14 cellular contexts compared by ENCODE assay signal in the genomic region with DNA sequence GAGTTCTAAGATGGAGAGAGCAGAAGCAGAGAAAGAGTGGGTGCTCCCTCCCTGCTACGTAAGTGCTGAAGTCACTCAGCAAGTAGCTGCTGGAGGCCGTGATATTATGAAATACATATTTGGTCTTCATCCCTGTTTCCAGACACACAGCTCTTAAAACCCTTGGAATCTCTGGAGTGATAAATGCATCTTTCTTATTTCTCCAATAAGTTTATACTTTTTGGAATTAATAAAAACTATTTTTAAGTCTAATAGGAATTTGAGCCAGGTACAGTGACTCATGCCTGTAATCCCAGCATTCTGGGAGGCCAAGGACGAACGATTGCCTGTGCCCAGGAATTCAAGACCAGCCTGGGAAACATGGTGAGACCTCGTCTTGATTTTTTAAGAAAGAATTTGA.
DNase-seq lines count a peak whose midpoint lies in the region; ATAC-seq and TF ChIP-seq lines count a peak whose summit lies in the region.
"Had no signal": no experiment of that assay in that cellular context is flagged by ENCODE, and none has a peak within 500 bp of the region (broad histone marks: within the 10 kb centered on the region; RNA-seq: fewer than 3 reads in every experiment).

No MANE protein-coding gene starts in this region.

- DNase-seq in AG08395 (ENCODE audit: low spot score) (peak; percentile 15), amniotic epithelial cell (ENCODE audit: low read depth) (peak; percentile 88), fibroblast of pulmonary artery (ENCODE audit: low read depth) (peak; percentile 21), sciatic nerve (ENCODE audit: low spot score) (no peak), NCI-H1436 treated with DMSO at 0.1 percent for 48 hours (lab: John Stamatoyannopoulos, UW) (no peak), 8988T (no peak)
- no peak for DNase-seq in activated CD4-positive, alpha-beta T cell treated with anti-CD3 and anti-CD28 coated beads for 1 hour
- no peak for DNase-seq in activated CD4-positive, alpha-beta T cell treated with anti-CD3 and anti-CD28 coated beads, Interleukin-2, amount 10 ng/mL, durations not matched to agents 7 days and 5 days
- DNase-seq: GF-D8; KBM-7; NCI-H1436; small intestine; stimulated activated naive CD4-positive, alpha-beta T cell treated with Interleukin-2 at 50 U/mL for 16 hours had no signal

- no peak overlapping the region for H3K27ac Mint-ChIP-seq in activated CD4-positive, alpha-beta T cell treated with anti-CD3 and anti-CD28 coated beads, Interleukin-2, amount 10 ng/mL, durations not matched to agents 7 days and 5 days

- no peak for TF ChIP-seq CTCF in fibroblast of pulmonary artery (IDR thresholded peaks at IDR 0.05; ENCODE audit: low read length, missing control alignments)

- CTCF ChIA-PET in activated CD4-positive, alpha-beta T cell treated with anti-CD3 and anti-CD28 coated beads, Interleukin-2, amount 10 ng/mL, durations not matched to agents 7 days and 5 days (lab: Charles Lee): interaction anchor here (0.7 to 1.1 kb wide), 2 partner anchors 9 to 11 kb away, joined by 3 to 4 read pairs; no protein-coding TSS in a partner anchor

- H3K4me1 Mint-ChIP-seq in activated CD4-positive, alpha-beta T cell treated with anti-CD3 and anti-CD28 coated beads, Interleukin-2, amount 10 ng/mL, durations not matched to agents 7 days and 5 days: peaks cover 1% of the 10 kb centered on the region

- peak; percentile 81 for ATAC-seq in sciatic nerve
- ATAC-seq: activated T-helper 17 cell treated with anti-CD3 and anti-CD28 coated beads, Interleukin-2, amount 50 U/mL, for 72 hours had no signal

- intact Hi-C loops in sciatic nerve (cut with DNase I): no loop called here

- H3K4me3 ChIP-seq in fibroblast of pulmonary artery (replicated peaks; ENCODE audit: low read depth, low read length): no peak overlapping the region

- POLR2A ChIA-PET in activated CD4-positive, alpha-beta T cell treated with anti-CD3 and anti-CD28 coated beads, Interleukin-2, amount 10 ng/mL, durations not matched to agents 7 days and 5 days (lab: Charles Lee): no interaction called here

- H3K36me3 Mint-ChIP-seq in activated CD4-positive, alpha-beta T cell treated with anti-CD3 and anti-CD28 coated beads, Interleukin-2, amount 10 ng/mL, durations not matched to agents 7 days and 5 days (ENCODE audit: low read depth): peaks cover 25% of the 10 kb centered on the region

- no peaks in the 10 kb centered on the region for H3K9me3 Mint-ChIP-seq in activated CD4-positive, alpha-beta T cell treated with anti-CD3 and anti-CD28 coated beads, Interleukin-2, amount 10 ng/mL, durations not matched to agents 7 days and 5 days
- H3K9me3 Mint-ChIP-seq: activated T-helper 17 cell treated with anti-CD3 and anti-CD28 coated beads, Interleukin-2, amount 50 U/mL, for 72 hours had no signal

- no peaks in the 10 kb centered on the region for H3K27me3 Mint-ChIP-seq in activated CD4-positive, alpha-beta T cell treated with anti-CD3 and anti-CD28 coated beads, Interleukin-2, amount 10 ng/mL, durations not matched to agents 7 days and 5 days
- H3K27me3 Mint-ChIP-seq: activated T-helper 17 cell treated with anti-CD3 and anti-CD28 coated beads, Interleukin-2, amount 50 U/mL, for 72 hours had no signal

- no peak overlapping the region for H3K4me3 Mint-ChIP-seq in activated CD4-positive, alpha-beta T cell treated with anti-CD3 and anti-CD28 coated beads, Interleukin-2, amount 10 ng/mL, durations not matched to agents 7 days and 5 days
- H3K4me3 Mint-ChIP-seq: activated T-helper 17 cell treated with anti-CD3 and anti-CD28 coated beads, Interleukin-2, amount 50 U/mL, for 72 hours had no signal

Comparison
In these comparisons a context has a peak if more than half of its experiments do, and no peak if none do; other contexts are left out.
1. DNase-seq: peak in AG08395 (single experiment), amniotic epithelial cell (single experiment) and fibroblast of pulmonary artery (single experiment); none in sciatic nerve (single experiment), activated CD4-positive, alpha-beta T cell treated with anti-CD3 and anti-CD28 coated beads for 1 hour (single experiment), NCI-H1436 treated with DMSO at 0.1 percent for 48 hours (single experiment), activated CD4-positive, alpha-beta T cell treated with anti-CD3 and anti-CD28 coated beads, Interleukin-2, amount 10 ng/mL, durations not matched to agents 7 days and 5 days (single experiment) and 8988T (single experiment).